Comparison of ENCODE assay signal across 17 cellular contexts in the genomic region with DNA sequence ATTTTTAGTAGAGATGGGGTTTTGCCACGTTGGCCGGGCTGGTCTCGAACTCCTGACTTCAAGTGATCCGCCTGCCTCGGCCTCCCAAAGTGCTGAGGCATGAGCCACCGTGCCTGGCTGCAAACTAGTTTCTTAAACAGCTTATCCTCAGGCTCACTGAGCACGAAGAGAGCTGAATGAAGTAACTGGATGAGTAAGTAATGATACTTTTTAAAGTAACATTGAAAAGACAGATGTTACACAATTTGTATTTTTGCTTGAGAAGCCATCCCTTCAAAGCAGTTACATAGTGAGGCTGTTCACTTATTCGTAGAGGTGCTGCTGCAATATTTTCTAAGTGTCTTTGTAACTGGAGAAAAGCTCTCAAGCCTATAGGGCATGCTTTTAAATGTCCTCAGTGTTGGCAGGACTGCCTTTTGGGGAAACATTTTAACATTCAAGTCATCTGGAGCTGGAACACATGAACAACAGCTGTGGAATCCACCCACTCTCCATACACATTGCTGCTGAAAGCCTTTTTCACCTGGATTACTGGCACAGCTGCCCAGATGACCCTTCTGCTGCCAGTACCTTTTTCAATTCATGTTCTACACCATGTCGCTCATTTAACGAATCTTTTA. TPM values are rescaled to one million over a fixed set of nuclear protein-coding genes. Genes with fewer than 3 reads are reported as not detected.
A peak's percentile ranks its signal among the peaks of the same experiment; 100 is the strongest.
DNase-seq lines count a peak whose midpoint lies in the region; ATAC-seq, FAIRE-seq and TF ChIP-seq lines count a peak whose summit lies in the region.
"Had no signal": no experiment of that assay in that cellular context is flagged by ENCODE, and none has a peak within 500 bp of the region (broad histone marks: within the 10 kb centered on the region; RNA-seq: fewer than 3 reads in every experiment).

No MANE protein-coding gene starts in this region.

- H3K9me3 Mint-ChIP-seq in IgD-negative memory B cell: peaks cover 0 to 3% (median 0%) of the 10 kb centered on the region in 3 donors
- H3K9me3 Mint-ChIP-seq: activated T-helper 1 cell treated with anti-CD3 and anti-CD28 coated beads, Interleukin-12 subunit alpha, Interleukin-12 subunit beta, Interleukin-2, Interleukin-4 antibody, amounts not matched to agents 30 ng/mL and 10 ng/mL and 1 ng/mL, durations not matched to agents 14 hours and 24 hours and 36 hours had no signal

- H3K27ac ChIP-seq in GM12878 (ENCODE audit: control insufficient read depth, insufficient read depth) (no peak overlapping the region), osteoblast (ENCODE audit: low read depth, low read length) (no peak overlapping the region), Peyer's patch (no peak overlapping the region)
- H3K27ac ChIP-seq: body of pancreas, heart right ventricle, skin epidermis, testis had no signal

- no peak for TF ChIP-seq RAD21 in GM12878 (IDR thresholded peaks at IDR 0.05; ENCODE audit: insufficient read depth, low read depth, low read length)

- peaks cover 2% of the 10 kb centered on the region for H3K36me3 Mint-ChIP-seq in IgD-negative memory B cell

- no peak overlapping the region for H3K4me3 ChIP-seq in GM12878
- H3K4me3 ChIP-seq in osteoblast (ENCODE audit: insufficient read depth, low read length): no peak overlapping the region
- H3K4me3 ChIP-seq in Peyer's patch: no peak overlapping the region
- H3K4me3 ChIP-seq: skin epidermis, testis had no signal

- no peak for ATAC-seq in GM12878
- ATAC-seq: body of pancreas; heart right ventricle; naive thymus-derived CD4-positive, alpha-beta T cell had no signal

- POLR2A ChIA-PET in GM12878 (lab: Charles Lee): interaction anchor here (1.5 kb wide), 2 partner anchors 13 to 22 kb away, joined by 4 to 7 read pairs; partner anchors contain the start of gene PPIH

- H3K27ac Mint-ChIP-seq in IgD-negative memory B cell: peak overlapping the region in 2 of 3 donors; percentile 99 to 100
- H3K27ac Mint-ChIP-seq: activated T-helper 1 cell treated with anti-CD3 and anti-CD28 coated beads, Interleukin-12 subunit alpha, Interleukin-12 subunit beta, Interleukin-2, Interleukin-4 antibody, amounts not matched to agents 30 ng/mL and 10 ng/mL and 1 ng/mL, durations not matched to agents 14 hours and 24 hours and 36 hours had no signal

- in situ Hi-C loops in GM12878 (cut with MboI): no loop called here

- peaks cover 40% of the 10 kb centered on the region for H3K79me2 ChIP-seq in GM12878 (ENCODE audit: control insufficient read depth, insufficient read depth, low read length)
- H3K79me2 ChIP-seq in osteoblast (ENCODE audit: insufficient read depth, low read length): peaks cover 22% of the 10 kb centered on the region

- no peaks in the 10 kb centered on the region for H3K27me3 ChIP-seq in GM12878 (replicated peaks in 1 of 2; ENCODE audit: control insufficient read depth in 2 of 2, insufficient read depth in 2 of 2, low read length in 1 of 2)
- H3K27me3 ChIP-seq in osteoblast (ENCODE audit: insufficient read depth, low read length): no peaks in the 10 kb centered on the region
- no peaks in the 10 kb centered on the region for H3K27me3 ChIP-seq in Peyer's patch
- H3K27me3 ChIP-seq: body of pancreas, heart right ventricle, testis had no signal

- H3K4me1 ChIP-seq in GM12878 (ENCODE audit: control insufficient read depth, insufficient read depth, low read length) (peaks cover 4% of the 10 kb centered on the region; the same call in 1 of the 2 replicates), osteoblast (ENCODE audit: insufficient read depth, low read length) (peaks cover 30% of the 10 kb centered on the region), Peyer's patch (peaks cover 0 to 21% (median 7%) of the 10 kb centered on the region in 4 donors)

- CTCF ChIA-PET in GM12878 (lab: Yijun Ruan, JAX): interaction anchor here (1.2 to 1.5 kb wide), 3 partner anchors 58 to 338 kb away, joined by 3 to 5 read pairs (median 3); no protein-coding TSS in a partner anchor

- H4K20me1 ChIP-seq in GM12878 (ENCODE audit: control insufficient read depth, insufficient read depth) (peaks cover 3% of the 10 kb centered on the region), osteoblast (ENCODE audit: insufficient read depth, low read length) (peaks cover 13% of the 10 kb centered on the region)

- intact Hi-C loops in GM12878 (cut with micrococcal nuclease; ENCODE audit: unreplicated experiment): no loop called here

- RAD21 ChIA-PET in GM12878 (lab: Charles Lee; ENCODE audit: unreplicated experiment): interaction anchor here (1.0 to 4.3 kb wide), 2 partner anchors 12 to 101 kb away, joined by 3 to 24 read pairs; no protein-coding TSS in a partner anchor

- TF ChIP-seq EP300 in GM12878 (IDR thresholded peaks at IDR 0.05; ENCODE audit: borderline replicate concordance in 1 of 2, control insufficient read depth in 1 of 2, low read depth in 2 of 2, low read length in 2 of 2): no peak

- H2AFZ ChIP-seq in GM12878 (ENCODE audit: control insufficient read depth, low read depth, low read length): no peak overlapping the region
- no peak overlapping the region for H2AFZ ChIP-seq in osteoblast (ENCODE audit: low read length)

- BruUV-seq in GM12878 (replicated peaks; lab: Mats Ljungman, UMichigan): no TSS peak

- no peak overlapping the region for H3K9ac ChIP-seq in GM12878 (ENCODE audit: control insufficient read depth, insufficient read depth, low read length)

- peaks cover 3 to 9% of the 10 kb centered on the region in 2 experiments for H3K36me3 ChIP-seq in GM12878 (ENCODE audit: control insufficient read depth in 2 of 2, insufficient read depth in 2 of 2, low read length in 1 of 2)
- H3K36me3 ChIP-seq in osteoblast (ENCODE audit: insufficient read depth, low read length): peaks cover 7% of the 10 kb centered on the region
- peaks cover 0 to 13% (median 0%) of the 10 kb centered on the region in 3 donors for H3K36me3 ChIP-seq in Peyer's patch

- H3K27me3 Mint-ChIP-seq in IgD-negative memory B cell: no peaks in the 10 kb centered on the region
- H3K27me3 Mint-ChIP-seq: naive thymus-derived CD4-positive, alpha-beta T cell had no signal

- DNase-seq in NCI-H82 (lab: John Stamatoyannopoulos, UW) (peak; percentile 26), NCI-H82 treated with DMSO at 0.1 percent for 48 hours (lab: John Stamatoyannopoulos, UW; ENCODE audit: unreplicated experiment) (no peak), GM12878 (ENCODE audit: low read depth, low spot score) (no peak), osteoblast (ENCODE audit: insufficient read length, low spot score, missing footprints) (no peak), NCI-H1092 treated with DMSO at 0.1 percent for 48 hours (lab: John Stamatoyannopoulos, UW) (no peak), iPS-NIHi7 (ENCODE audit: extremely low spot score) (no peak), Peyer's patch (no peak)
- DNase-seq: activated CD4-positive, alpha-beta T cell treated with anti-CD3 and anti-CD28 coated beads, Interleukin-2, amount 50 U/mL, for 1 hour; body of pancreas; Calu3; heart right ventricle; naive thymus-derived CD4-positive, alpha-beta T cell; NCI-H2107; testis had no signal

- H3K4me2 ChIP-seq in GM12878 (ENCODE audit: control insufficient read depth, insufficient read depth): peak overlapping the region; percentile 90; the same call in 1 of the 2 replicates
- peak overlapping the region; percentile 15 for H3K4me2 ChIP-seq in osteoblast (ENCODE audit: insufficient read depth, low read length)

- TF ChIP-seq POLR2A in GM12878 (IDR thresholded peaks at IDR 0.05; ENCODE audit: low read depth, low read length): no peak
- TF ChIP-seq POLR2A in Peyer's patch (IDR thresholded peaks at IDR 0.05): no peak

- TF ChIP-seq CTCF in GM12878 (IDR thresholded peaks at IDR 0.05 in 2 of 3, conservative IDR thresholded peaks at IDR 0.05 in 1 of 3; ENCODE audit: control insufficient read depth in 2 of 3, extremely low read depth in 1 of 3, insufficient read depth in 1 of 3, low read depth in 3 of 3, low read length in 3 of 3) (no peak), osteoblast (IDR thresholded peaks at IDR 0.05; ENCODE audit: extremely low read depth, low read depth, low read length) (no peak), Peyer's patch (IDR thresholded peaks at IDR 0.05) (no peak)

- H3K9me3 ChIP-seq in GM12878 (replicated peaks; ENCODE audit: control insufficient read depth, insufficient read depth, low read length): no peaks in the 10 kb centered on the region
- no peaks in the 10 kb centered on the region for H3K9me3 ChIP-seq in osteoblast (ENCODE audit: low read depth, low read length)
- H3K9me3 ChIP-seq in Peyer's patch: no peaks in the 10 kb centered on the region
- H3K9me3 ChIP-seq: body of pancreas, heart right ventricle, testis had no signal

- WGBS in GM12878 (ENCODE audit: insufficient coverage, insufficient replicate concordance, low lambda C conversion rate, missing lambda C conversion rate): 77% methylated on average over 10 of the region's 10 CpGs

- H3K4me3 Mint-ChIP-seq in IgD-negative memory B cell: peak overlapping the region in 3 of 4 donors; percentile 10 to 92 (median 18)

- peaks cover 21 to 26% (median 22%) of the 10 kb centered on the region in 3 donors for H3K4me1 Mint-ChIP-seq in IgD-negative memory B cell

- SMC1A ChIA-PET in GM12878 (lab: Charles Lee; ENCODE audit: uncharacterized antibody, unreplicated experiment): interaction anchor here (1.3 to 1.4 kb wide), 3 partner anchors 11 to 38 kb away, joined by 3 to 8 read pairs (median 5); partner anchors contain the start of gene PPIH

- no peak for FAIRE-seq in GM12878 (lab: Jason Lieb, UNC)

RNA-seq across cellular contexts. Expression of gene YBX1, which starts 2.7 kb away (rescaled TPM):
- polyA plus RNA-seq in IgD-negative memory B cell: 116 TPM
- 45.7 and 50.4 TPM in 2 replicates for total RNA-seq in GM12878 (2013; cell fraction: nucleolus; rRNA removed)
- total RNA-seq in GM12878 (2014; rRNA removed): 872 and 1,017 TPM in 2 replicates
- total RNA-seq in GM12878 (2014; rRNA removed; fragmentation: Illumina TruSeq; extraction: Trizol): 1,098 and 1,178 TPM in 2 replicates
- 936 and 947 TPM in 2 replicates for total RNA-seq in GM12878 (2021)
- polyA plus RNA-seq in GM12878 (2011; ENCODE audit: low read depth): 426 TPM
- 587 and 826 TPM in 2 replicates for polyA plus RNA-seq in GM12878 (2011; rRNA removed)
- polyA plus RNA-seq in GM12878 (2011; cell fraction: cytosol; rRNA removed): 587 and 618 TPM in 2 replicates
- 336 and 406 TPM in 2 replicates for polyA plus RNA-seq in GM12878 (2011; cell fraction: nucleus; rRNA removed)
- polyA plus RNA-seq in GM12878 (2012): 702 and 782 TPM in 2 replicates
- polyA plus RNA-seq in GM12878 (2014; fragmentation: Illumina TruSeq; extraction: Trizol): 1,157 and 1,353 TPM in 2 replicates
- 100 to 1,000 TPM; 355 to 521 TPM for polyA plus RNA-seq in GM12878 (2014; fragmentation: Nextera tagmentation; extraction: Ambion mirVana)
- 726 and 845 TPM in 2 replicates for polyA plus RNA-seq in GM12878 (2014; rRNA removed)
- 100 to 1,000 TPM; 758 to 913 TPM for polyA plus RNA-seq in GM12878 (2016; fragmentation: Nextera tagmentation; extraction: Ambion mirVana)
- 327 and 366 TPM in 2 replicates for polyA minus RNA-seq in GM12878 (2011; rRNA and poly(A)+ RNA removed)
- polyA minus RNA-seq in GM12878 (2011; cell fraction: cytosol; rRNA and poly(A)+ RNA removed): 259 and 298 TPM in 2 replicates
- 45.7 and 77.4 TPM in 2 replicates for polyA minus RNA-seq in GM12878 (2011; cell fraction: nucleus; rRNA and poly(A)+ RNA removed)
- 481 and 491 TPM in 2 replicates for total RNA-seq in osteoblast
- total RNA-seq in Peyer's patch: 100 to 1,000 TPM; 236 to 470 (median 287) TPM

RNA-seq across cellular contexts. Expression of gene PPIH, which starts 21.3 kb away (rescaled TPM):
- polyA plus RNA-seq in IgD-negative memory B cell (64.6 TPM), GM12878 (2011; rRNA removed) (134 and 151 TPM in 2 replicates), GM12878 (2014; fragmentation: Illumina TruSeq; extraction: Trizol) (172 and 241 TPM in 2 replicates), GM12878 (2014; fragmentation: Nextera tagmentation; extraction: Ambion mirVana) (100 to 1,000 TPM in 1 of 2 experiments, 10 to 100 TPM in 1; 96.3 to 114 TPM), GM12878 (2014; rRNA removed) (123 and 130 TPM in 2 replicates), GM12878 (2016; fragmentation: Nextera tagmentation; extraction: Ambion mirVana) (100 to 1,000 TPM; 132 to 146 TPM)
- total RNA-seq in GM12878 (2013; cell fraction: nucleolus; rRNA removed): 39.6 and 39.8 TPM in 2 replicates
- total RNA-seq in GM12878 (2014; rRNA removed) (75.1 and 82.7 TPM in 2 replicates), GM12878 (2014; rRNA removed; fragmentation: Illumina TruSeq; extraction: Trizol) (114 and 116 TPM in 2 replicates), GM12878 (2021) (75.3 and 79.8 TPM in 2 replicates), osteoblast (17.4 and 18.3 TPM in 2 replicates), Peyer's patch (10 to 100 TPM; 15.1 to 41.7 (median 26.1) TPM)
- polyA plus RNA-seq in GM12878 (2011; ENCODE audit: low read depth): 47.1 TPM
- 79.9 and 115 TPM in 2 replicates for polyA plus RNA-seq in GM12878 (2011; cell fraction: cytosol; rRNA removed)
- polyA plus RNA-seq in GM12878 (2011; cell fraction: nucleus; rRNA removed): 51.3 and 72.1 TPM in 2 replicates
- polyA plus RNA-seq in GM12878 (2012): 57.0 and 58.1 TPM in 2 replicates
- 28.5 and 31.3 TPM in 2 replicates for polyA minus RNA-seq in GM12878 (2011; rRNA and poly(A)+ RNA removed)
- polyA minus RNA-seq in GM12878 (2011; cell fraction: cytosol; rRNA and poly(A)+ RNA removed): 16.4 and 20.7 TPM in 2 replicates
- 20.3 and 27.6 TPM in 2 replicates for polyA minus RNA-seq in GM12878 (2011; cell fraction: nucleus; rRNA and poly(A)+ RNA removed)
